Comparison of ENCODE assay signal across 9 cellular contexts in genomic region chr10:29470355-29470705, GRCh38.
DNase-seq lines count a peak whose midpoint lies in the region; ATAC-seq and TF ChIP-seq lines count a peak whose summit lies in the region.
"Had no signal": no experiment of that assay in that cellular context is flagged by ENCODE, and none has a peak within 500 bp of the region (broad histone marks: within the 10 kb centered on the region; RNA-seq: fewer than 3 reads in every experiment).

No MANE protein-coding gene starts in this region.

- no peaks in the 10 kb centered on the region for H3K9me3 Mint-ChIP-seq in endodermal cell

- H3K27me3 Mint-ChIP-seq in endodermal cell (ENCODE audit: insufficient read depth) = no peaks in the 10 kb centered on the region

- H2AFZ ChIP-seq in DND-41 (ENCODE audit: low read depth, low read length) = no peak overlapping the region
- H2AFZ ChIP-seq in osteoblast (ENCODE audit: low read length) = no peak overlapping the region

- H3K27me3 ChIP-seq in DND-41 (ENCODE audit: insufficient read depth, low read length, poor library complexity) (no peaks in the 10 kb centered on the region), endodermal cell (ENCODE audit: control insufficient read depth, insufficient read depth, low read length, poor library complexity, severe bottlenecking) (no peaks in the 10 kb centered on the region), osteoblast (ENCODE audit: insufficient read depth, low read length) (no peaks in the 10 kb centered on the region)

- no peaks in the 10 kb centered on the region for H3K9me3 ChIP-seq in DND-41 (ENCODE audit: insufficient read depth, low read length, severe bottlenecking)
- H3K9me3 ChIP-seq in endodermal cell (ENCODE audit: control insufficient read depth, low read length) = no peaks in the 10 kb centered on the region
- no peaks in the 10 kb centered on the region for H3K9me3 ChIP-seq in osteoblast (ENCODE audit: low read depth, low read length)

- peaks cover 68% of the 10 kb centered on the region for H3K36me3 ChIP-seq in DND-41 (ENCODE audit: insufficient read depth, low read length)
- H3K36me3 ChIP-seq in endodermal cell (ENCODE audit: control insufficient read depth, insufficient read depth, low read length) = peaks cover 51% of the 10 kb centered on the region
- H3K36me3 ChIP-seq in osteoblast (ENCODE audit: insufficient read depth, low read length) = peaks cover 41% of the 10 kb centered on the region

- H3K79me2 ChIP-seq in DND-41 (ENCODE audit: insufficient read depth, low read length) (no peaks in the 10 kb centered on the region), osteoblast (ENCODE audit: insufficient read depth, low read length) (peaks cover 4% of the 10 kb centered on the region)

- DNase-seq in DND-41 = peak; percentile 16
- peak; percentile 91 for DNase-seq in endodermal cell
- DNase-seq in osteoblast (ENCODE audit: insufficient read length, low spot score, missing footprints) = no peak
- no peak for DNase-seq in NCI-H1105 (lab: John Stamatoyannopoulos, UW)
- no peak for DNase-seq in NOMO-1 treated with dmso at 0.1 percent for 144 hours (lab: John Stamatoyannopoulos, UW; ENCODE audit: unreplicated experiment)
- DNase-seq: T-helper 2 cell had no signal

- H3K4me1 Mint-ChIP-seq in endodermal cell = peaks cover 17% of the 10 kb centered on the region

- peaks cover 55% of the 10 kb centered on the region for H3K36me3 Mint-ChIP-seq in endodermal cell (ENCODE audit: low read depth)

- peak; percentile 71 for TF ChIP-seq CTCF in DND-41 (IDR thresholded peaks at IDR 0.05; ENCODE audit: borderline replicate concordance, extremely low read depth, low read length, poor library complexity, severe bottlenecking)
- peak; percentile 35; the same call in 1 of the 2 replicates for TF ChIP-seq CTCF in LNCAP (IDR thresholded peaks at IDR 0.05)
- TF ChIP-seq CTCF in endodermal cell (conservative IDR thresholded peaks at IDR 0.05) = peak; percentile 82
- TF ChIP-seq CTCF in osteoblast (IDR thresholded peaks at IDR 0.05; ENCODE audit: extremely low read depth, low read depth, low read length) = peak; percentile 29

- ATAC-seq in DND-41 (ENCODE audit: insufficient read depth, low read depth) (peak; percentile 33; the same call in 1 of the 3 replicates), GM18868 (IDR thresholded peaks at IDR 0.05; ENCODE audit: unreplicated experiment) (no peak), HG03571 (IDR thresholded peaks at IDR 0.05; ENCODE audit: unreplicated experiment) (no peak)

- WGBS in endodermal cell (ENCODE audit: insufficient coverage in 1 of 2, insufficient read length in 1 of 2), 2 experiments = 81 to 84% methylated on average over 7 to 16 of the region's 16 CpGs

- H3K4me1 ChIP-seq in DND-41 (ENCODE audit: insufficient read depth, low read length) (no peaks in the 10 kb centered on the region), endodermal cell (ENCODE audit: control insufficient read depth, insufficient read depth, low read length) (peaks cover 2% of the 10 kb centered on the region), osteoblast (ENCODE audit: insufficient read depth, low read length) (peaks cover 20% of the 10 kb centered on the region)

- H3K27ac ChIP-seq in DND-41 (ENCODE audit: low read length) = no peak overlapping the region
- H3K27ac ChIP-seq in endodermal cell (ENCODE audit: low read depth, low read length) = no peak overlapping the region
- H3K27ac ChIP-seq in osteoblast (ENCODE audit: low read depth, low read length) = peak overlapping the region; percentile 88

- H3K4me3 ChIP-seq in DND-41 (ENCODE audit: low read depth in 1 of 2, low read length in 2 of 2) (no peak overlapping the region), endodermal cell (ENCODE audit: low read length) (no peak overlapping the region), osteoblast (ENCODE audit: insufficient read depth, low read length) (no peak overlapping the region)

- H3K9ac ChIP-seq in DND-41 (ENCODE audit: low read depth, low read length) (no peak overlapping the region), endodermal cell (ENCODE audit: extremely low read depth, low read length, poor library complexity, severe bottlenecking) (no peak overlapping the region)

- no peaks in the 10 kb centered on the region for H4K20me1 ChIP-seq in DND-41 (ENCODE audit: insufficient read depth, low read length)
- H4K20me1 ChIP-seq in osteoblast (ENCODE audit: insufficient read depth, low read length) = peaks cover 32% of the 10 kb centered on the region

- H3K4me3 Mint-ChIP-seq in endodermal cell = no peak overlapping the region

- no peak overlapping the region for H3K4me2 ChIP-seq in DND-41 (ENCODE audit: insufficient read depth, low read length)
- H3K4me2 ChIP-seq in osteoblast (ENCODE audit: insufficient read depth, low read length) = no peak overlapping the region

- peak overlapping the region; percentile 33 for H3K27ac Mint-ChIP-seq in endodermal cell

Comparison
In these comparisons a context has a peak if more than half of its experiments do, and no peak if none do; other contexts are left out.
1. DNase-seq: peak in DND-41 (single experiment) and endodermal cell (single experiment); none in osteoblast (single experiment), NCI-H1105 (single experiment) and NOMO-1 treated with dmso at 0.1 percent for 144 hours (single experiment).
2. CTCF ChIP-seq: peak in every context shown above with its lines; median percentile 82 in endodermal cell; 71 in DND-41; 35 in LNCAP; 29 in osteoblast.